In genomic region chr2:223088866-223089265, GRCh38 we compare ENCODE assay signal across 15 cellular contexts. TPM values are rescaled to one million over a fixed set of nuclear protein-coding genes. Genes with fewer than 3 reads are reported as not detected.
DNase-seq lines count a peak whose midpoint lies in the region; ATAC-seq and TF ChIP-seq lines count a peak whose summit lies in the region.
"Had no signal": no experiment of that assay in that cellular context is flagged by ENCODE, and none has a peak within 500 bp of the region (broad histone marks: within the 10 kb centered on the region; RNA-seq: fewer than 3 reads in every experiment).

No MANE protein-coding gene starts in this region.

- no peak overlapping the region for H2AK5ac ChIP-seq in mesenchymal stem cell (ENCODE audit: low read length, severe bottlenecking)

- H3K27me3 Mint-ChIP-seq in natural killer cell treated with Interleukin-12 subunit alpha and Interleukin-12 subunit beta and Interleukin-15 and Interleukin-18, amount 100 ng/mL, for 72 hours = no peaks in the 10 kb centered on the region

- H2BK120ac ChIP-seq in mesenchymal stem cell (ENCODE audit: low read depth, low read length) = no peak overlapping the region

- no peak for TF ChIP-seq POLR2A in body of pancreas (IDR thresholded peaks at IDR 0.05)

- H3K23ac ChIP-seq in mesenchymal stem cell (ENCODE audit: low read length in 2 of 2) = no peak overlapping the region

- CTCF ChIA-PET in A673 (lab: Charles Lee) = no interaction called here

- no peak overlapping the region for H3K4me2 ChIP-seq in mesenchymal stem cell (ENCODE audit: low read length, poor library complexity, severe bottlenecking)

- no peaks in the 10 kb centered on the region for H3K79me1 ChIP-seq in mesenchymal stem cell (replicated peaks; ENCODE audit: low read length, poor library complexity, severe bottlenecking)

- TF ChIP-seq CTCF in A673 (conservative IDR thresholded peaks at IDR 0.05; ENCODE audit: low read depth, low read length) (no peak), body of pancreas (IDR thresholded peaks at IDR 0.05) (no peak)

- intact Hi-C loops in A673 (cut with micrococcal nuclease; ENCODE audit: unreplicated experiment) (no loop called here), body of pancreas (cut with DNase I) (no loop called here)

- H3K4me3 ChIP-seq in A673 (ENCODE audit: low read depth, low read length, poor library complexity, severe bottlenecking) = no peak overlapping the region
- H3K4me3 ChIP-seq in body of pancreas = no peak overlapping the region
- no peak overlapping the region for H3K4me3 ChIP-seq in mesenchymal stem cell (ENCODE audit: insufficient read depth in 1 of 2, low read depth in 1 of 2, low read length in 2 of 2)
- H3K4me3 ChIP-seq: HAP-1 had no signal

- no peaks in the 10 kb centered on the region for H3K36me3 Mint-ChIP-seq in natural killer cell treated with Interleukin-12 subunit alpha and Interleukin-12 subunit beta and Interleukin-15 and Interleukin-18, amount 100 ng/mL, for 72 hours
- H3K36me3 Mint-ChIP-seq: CD4-positive, alpha-beta memory T cell had no signal

- no peak overlapping the region for H4K8ac ChIP-seq in mesenchymal stem cell (ENCODE audit: low read length)

- BruUV-seq in A673 (replicated peaks; lab: Mats Ljungman, UMichigan) = no TSS peak

- H2BK5ac ChIP-seq in mesenchymal stem cell (ENCODE audit: low read depth, low read length, poor library complexity, severe bottlenecking) = no peak overlapping the region

- H3K9me3 Mint-ChIP-seq in natural killer cell treated with Interleukin-12 subunit alpha and Interleukin-12 subunit beta and Interleukin-15 and Interleukin-18, amount 100 ng/mL, for 72 hours = no peaks in the 10 kb centered on the region

- H3K27ac Mint-ChIP-seq in natural killer cell treated with Interleukin-12 subunit alpha and Interleukin-12 subunit beta and Interleukin-15 and Interleukin-18, amount 100 ng/mL, for 72 hours = no peak overlapping the region
- H3K27ac Mint-ChIP-seq: CD4-positive, alpha-beta memory T cell had no signal

- H3K18ac ChIP-seq in mesenchymal stem cell (ENCODE audit: low read depth in 1 of 2, low read length in 2 of 2) = no peak overlapping the region

- H3K4me1 Mint-ChIP-seq in natural killer cell treated with Interleukin-12 subunit alpha and Interleukin-12 subunit beta and Interleukin-15 and Interleukin-18, amount 100 ng/mL, for 72 hours (ENCODE audit: low read depth in 2 of 2) = no peaks in the 10 kb centered on the region
- H3K4me1 Mint-ChIP-seq: CD4-positive, alpha-beta memory T cell had no signal

- no peak overlapping the region for H3K4me3 Mint-ChIP-seq in natural killer cell treated with Interleukin-12 subunit alpha and Interleukin-12 subunit beta and Interleukin-15 and Interleukin-18, amount 100 ng/mL, for 72 hours
- H3K4me3 Mint-ChIP-seq: CD4-positive, alpha-beta memory T cell had no signal

- H2BK12ac ChIP-seq in mesenchymal stem cell (ENCODE audit: low read length in 2 of 2) = peak overlapping the region in 1 of 2 experiments; percentile 24

- H2AFZ ChIP-seq in mesenchymal stem cell (ENCODE audit: low read depth, low read length) = no peak overlapping the region

- no peak overlapping the region for H3K4ac ChIP-seq in mesenchymal stem cell (ENCODE audit: low read depth in 1 of 2, low read length in 2 of 2)

- H3K27ac ChIP-seq in A673 (ENCODE audit: low read depth, low read length, poor library complexity, severe bottlenecking) = peak overlapping the region; percentile 60
- H3K27ac ChIP-seq in body of pancreas = peak overlapping the region in 3 of 4 donors; percentile 57 to 89 (median 89)
- no peak overlapping the region for H3K27ac ChIP-seq in mesenchymal stem cell (ENCODE audit: low read length, poor library complexity, severe bottlenecking)
- H3K27ac ChIP-seq: C4-2B had no signal

- H4K91ac ChIP-seq in mesenchymal stem cell (ENCODE audit: low read length) = no peak overlapping the region

- H3K36me3 ChIP-seq in A673 (ENCODE audit: insufficient read depth, low read length, poor library complexity, severe bottlenecking) = no peaks in the 10 kb centered on the region
- H3K36me3 ChIP-seq in body of pancreas (replicated peaks in 1 of 2; ENCODE audit: insufficient read depth in 1 of 2, low read depth in 2 of 2) = no peaks in the 10 kb centered on the region
- H3K36me3 ChIP-seq in mesenchymal stem cell (ENCODE audit: control insufficient read depth in 1 of 2, insufficient read depth in 2 of 2, low read depth in 1 of 2, low read length in 2 of 2) = no peaks in the 10 kb centered on the region
- H3K36me3 ChIP-seq: BE2C, HAP-1 had no signal

- no peak overlapping the region for H3K9ac ChIP-seq in mesenchymal stem cell (ENCODE audit: low read length)

- POLR2A ChIA-PET in A673 (lab: Charles Lee; ENCODE audit: low non-redundant PET) = no interaction called here

- H2BK15ac ChIP-seq in mesenchymal stem cell (ENCODE audit: low read depth, poor library complexity, severe bottlenecking) = no peak overlapping the region

- H3K27me3 ChIP-seq in A673 (replicated peaks; ENCODE audit: insufficient read depth, low read depth, low read length, poor library complexity) (no peaks in the 10 kb centered on the region), body of pancreas (no peaks in the 10 kb centered on the region), mesenchymal stem cell (ENCODE audit: control insufficient read depth in 1 of 2, insufficient read depth in 1 of 2, low read length in 2 of 2) (no peaks in the 10 kb centered on the region)
- H3K27me3 ChIP-seq: BE2C had no signal

- H3K4me1 ChIP-seq in A673 (ENCODE audit: insufficient read depth, low read length, poor library complexity, severe bottlenecking) (peaks cover 57% of the 10 kb centered on the region), body of pancreas (peaks cover 57% of the 10 kb centered on the region), mesenchymal stem cell (ENCODE audit: control insufficient read depth, insufficient read depth, low read depth, low read length) (peaks cover 3% of the 10 kb centered on the region)
- H3K4me1 ChIP-seq: HAP-1 had no signal

- no peak overlapping the region for H3K14ac ChIP-seq in mesenchymal stem cell (ENCODE audit: low read length in 2 of 2)

- no peak for DNase-seq in A673 (ENCODE audit: low spot score)
- DNase-seq in ELF-1 (ENCODE audit: low read depth, low spot score) = peak; percentile 32
- DNase-seq in body of pancreas = no peak
- peak; percentile 34 for DNase-seq in mesenchymal stem cell
- no peak for DNase-seq in natural killer cell treated with Interleukin-12 subunit alpha and Interleukin-12 subunit beta and Interleukin-15 and Interleukin-18, amount 100 ng/mL, for 72 hours (ENCODE audit: low spot score)
- DNase-seq in NCI-H146 (lab: John Stamatoyannopoulos, UW) = no peak
- DNase-seq in stimulated activated CD4-positive, alpha-beta T cell treated with anti-CD3 and anti-CD28 coated beads, Interleukin-12 subunit alpha, Interleukin-12 subunit beta, amount 100 ng/mL, for 4 hours = no peak
- DNase-seq: BE2C; CD4-positive, alpha-beta memory T cell; DMS53; KBM-7 had no signal

- ATAC-seq in body of pancreas (no peak), HG03354 (IDR thresholded peaks at IDR 0.05; ENCODE audit: poor library complexity, severe bottlenecking, unreplicated experiment) (no peak)
- no peak for ATAC-seq in natural killer cell treated with Interleukin-12 subunit alpha and Interleukin-12 subunit beta and Interleukin-15 and Interleukin-18, amount 100 ng/mL, for 72 hours

- no peaks in the 10 kb centered on the region for H3K9me3 ChIP-seq in A673 (ENCODE audit: low read depth, low read length, poor library complexity, severe bottlenecking)
- no peaks in the 10 kb centered on the region for H3K9me3 ChIP-seq in body of pancreas
- no peaks in the 10 kb centered on the region for H3K9me3 ChIP-seq in mesenchymal stem cell (ENCODE audit: control insufficient read depth, low read length)
- H3K9me3 ChIP-seq: BE2C, HAP-1 had no signal

- WGBS in body of pancreas, 2 donors = 48 to 56% methylated on average over 3 of the region's 3 CpGs
- WGBS in mesenchymal stem cell = 78% methylated on average over 3 of the region's 3 CpGs

RNA-seq across cellular contexts. Expression of gene KCNE4, which starts 36.9 kb away (rescaled TPM):
- total RNA-seq in A673 (2021) = 68.0 and 82.5 TPM in 2 replicates
- 1 to 10 TPM; 3.9 to 4.6 TPM for total RNA-seq in body of pancreas
- 46.9 TPM for polyA plus RNA-seq in mesenchymal stem cell (2013, experiment 1 of 2)
- 47.3 TPM for polyA plus RNA-seq in mesenchymal stem cell (2013, experiment 2 of 2)
- not detected for total RNA-seq in natural killer cell treated with Interleukin-12 subunit alpha and Interleukin-12 subunit beta and Interleukin-15 and Interleukin-18, amount 100 ng/mL, for 72 hours
- total RNA-seq: CD4-positive, alpha-beta memory T cell; G401 had no signal
- polyA plus RNA-seq: CD4-positive, alpha-beta memory T cell had no signal

Comparison
In these comparisons a context has a peak if more than half of its experiments do, and no peak if none do; other contexts are left out.
1. DNase-seq: peak in ELF-1 (single experiment) and mesenchymal stem cell (single experiment); none in A673 (single experiment), body of pancreas (0 of 4), natural killer cell treated with Interleukin-12 subunit alpha and Interleukin-12 subunit beta and Interleukin-15 and Interleukin-18, amount 100 ng/mL, for 72 hours (single experiment), NCI-H146 (single experiment) and stimulated activated CD4-positive, alpha-beta T cell treated with anti-CD3 and anti-CD28 coated beads, Interleukin-12 subunit alpha, Interleukin-12 subunit beta, amount 100 ng/mL, for 4 hours (single experiment).
2. RNA of gene KCNE4, which starts 36.9 kb away (total RNA-seq): 68.0 to 82.5 TPM in A673; 3.9 to 4.6 TPM in body of pancreas and not detected in natural killer cell treated with Interleukin-12 subunit alpha and Interleukin-12 subunit beta and Interleukin-15 and Interleukin-18, amount 100 ng/mL, for 72 hours; every median in the first group is over 10 times any median in the second.